Comparison of ENCODE assay signal across 27 cellular contexts in genomic region chr10:107075117-107075516, GRCh38.
"Had no signal": no experiment of that assay in that cellular context is flagged by ENCODE, and none has a peak within 500 bp of the region (broad histone marks: within the 10 kb centered on the region; RNA-seq: fewer than 3 reads in every experiment).

No MANE protein-coding gene starts in this region.

- H3K9me3 ChIP-seq: neutrophil, pancreas, prostate gland, right lobe of liver, sigmoid colon, thoracic aorta, thyroid gland, tibial nerve, upper lobe of left lung, vagina had no signal

- H3K4me1 ChIP-seq: pancreas, prostate gland, right lobe of liver, thyroid gland, upper lobe of left lung, vagina had no signal

- H3K27me3 ChIP-seq: neutrophil, pancreas, right lobe of liver, sigmoid colon, thyroid gland, tibial nerve, upper lobe of left lung, vagina had no signal

- H3K36me3 ChIP-seq: neutrophil, pancreas, prostate gland, right lobe of liver, sigmoid colon, thoracic aorta, thyroid gland, tibial nerve, upper lobe of left lung, vagina had no signal

- FAIRE-seq: pancreas, small intestine, urothelium cell line had no signal

- H3K27ac Mint-ChIP-seq: naive thymus-derived CD4-positive, alpha-beta T cell; natural killer cell; nephron; stimulated activated effector memory CD8-positive, alpha-beta T cell treated with anti-CD3 and anti-CD28 coated beads, Interleukin-12 subunit alpha, Interleukin-12 subunit beta, amount 100 ng/mL, for 72 hours; stimulated activated naive B cell treated with anti-CD40 and anti-IgM and Interleukin-4, amounts not matched to agents 10 μg/mL and 1 μg/mL and 100 μg/mL, for 72 hours; stimulated activated naive CD8-positive, alpha-beta T cell treated with anti-CD3 and anti-CD28 coated beads, Interleukin-15, amount 100 ng/mL, for 72 hours had no signal

- H3K27me3 Mint-ChIP-seq: naive thymus-derived CD4-positive, alpha-beta T cell; stimulated activated naive B cell treated with anti-CD40 and anti-IgM and Interleukin-4, amounts not matched to agents 10 μg/mL and 1 μg/mL and 100 μg/mL, for 72 hours; stimulated activated naive CD8-positive, alpha-beta T cell treated with anti-CD3 and anti-CD28 coated beads, Interleukin-15, amount 100 ng/mL, for 72 hours had no signal

- H3K36me3 Mint-ChIP-seq: naive thymus-derived CD4-positive, alpha-beta T cell; natural killer cell; stimulated activated effector memory CD8-positive, alpha-beta T cell treated with anti-CD3 and anti-CD28 coated beads, Interleukin-12 subunit alpha, Interleukin-12 subunit beta, amount 100 ng/mL, for 72 hours; stimulated activated naive B cell treated with anti-CD40 and anti-IgM and Interleukin-4, amounts not matched to agents 10 μg/mL and 1 μg/mL and 100 μg/mL, for 72 hours had no signal

- H3K4me3 Mint-ChIP-seq: naive thymus-derived CD4-positive, alpha-beta T cell; natural killer cell; nephron; stimulated activated effector memory CD8-positive, alpha-beta T cell treated with anti-CD3 and anti-CD28 coated beads, Interleukin-12 subunit alpha, Interleukin-12 subunit beta, amount 100 ng/mL, for 72 hours; stimulated activated naive B cell treated with anti-CD40 and anti-IgM and Interleukin-4, amounts not matched to agents 10 μg/mL and 1 μg/mL and 100 μg/mL, for 72 hours; stimulated activated naive CD8-positive, alpha-beta T cell treated with anti-CD3 and anti-CD28 coated beads, Interleukin-15, amount 100 ng/mL, for 72 hours had no signal

- H3K4me1 Mint-ChIP-seq: naive thymus-derived CD4-positive, alpha-beta T cell; natural killer cell; nephron; stimulated activated effector memory CD8-positive, alpha-beta T cell treated with anti-CD3 and anti-CD28 coated beads, Interleukin-12 subunit alpha, Interleukin-12 subunit beta, amount 100 ng/mL, for 72 hours; stimulated activated naive B cell treated with anti-CD40 and anti-IgM and Interleukin-4, amounts not matched to agents 10 μg/mL and 1 μg/mL and 100 μg/mL, for 72 hours; stimulated activated naive CD8-positive, alpha-beta T cell treated with anti-CD3 and anti-CD28 coated beads, Interleukin-15, amount 100 ng/mL, for 72 hours had no signal

- H3K27ac ChIP-seq: neutrophil, pancreas, prostate gland, right lobe of liver, sigmoid colon, thoracic aorta, thyroid gland, upper lobe of left lung, vagina had no signal

- H3K9me3 Mint-ChIP-seq: natural killer cell, nephron had no signal

- DNase-seq: naive thymus-derived CD4-positive, alpha-beta T cell; natural killer cell; nucleus accumbens; pancreas; right cardiac atrium; right lobe of liver; sigmoid colon; small intestine; stimulated activated CD4-positive, alpha-beta T cell treated with anti-CD3 and anti-CD28 coated beads, Interleukin-15, amount 100 ng/mL, for 24 hours; stimulated activated CD4-positive, alpha-beta T cell treated with anti-CD3 and anti-CD28 coated beads, Interleukin-2, amount 100 ng/mL, for 24 hours; stimulated activated CD4-positive, alpha-beta T cell treated with anti-CD3 and anti-CD28 coated beads, Interleukin-2, amount 100 ng/mL, for 48 hours; stimulated activated CD4-positive, alpha-beta T cell treated with anti-CD3 and anti-CD28 coated beads, Interleukin-4, amount 100 ng/mL, for 24 hours; stimulated activated naive B cell treated with anti-CD40 and anti-IgM and Interleukin-4, amounts not matched to agents 10 μg/mL and 1 μg/mL and 100 μg/mL, for 72 hours; stimulated activated naive CD8-positive, alpha-beta T cell treated with anti-CD3 and anti-CD28 coated beads, Interleukin-15, amount 100 ng/mL, for 72 hours; stimulated activated naive CD8-positive, alpha-beta T cell treated with anti-CD3 and anti-CD28 coated beads, Interleukin-15, Interleukin-2, amounts not matched to agents 100 U/mL and 50 U/mL, for 24 hours; substantia nigra; thyroid gland; trophoblast cell; upper lobe of left lung had no signal

- H3K4me3 ChIP-seq: pancreas, prostate gland, right lobe of liver, sigmoid colon, thoracic aorta, thyroid gland, tibial nerve, upper lobe of left lung, vagina had no signal
